Comparison of ENCODE assay signal across 10 cellular contexts in genomic region chr22:40182231-40182835, GRCh38. TPM values are rescaled to one million over a fixed set of nuclear protein-coding genes. Genes with fewer than 3 reads are reported as not detected.
DNase-seq lines count a peak whose midpoint lies in the region; ATAC-seq and TF ChIP-seq lines count a peak whose summit lies in the region.
"Had no signal": no experiment of that assay in that cellular context is flagged by ENCODE, and none has a peak within 500 bp of the region (broad histone marks: within the 10 kb centered on the region; RNA-seq: fewer than 3 reads in every experiment).

No MANE protein-coding gene starts in this region.

- in situ Hi-C loops in HAP-1 (cut with MboI; ENCODE audit: low sequenced_read_pairs) = loop anchor here (10.0 kb wide), 1 partner anchor 138 kb away; no protein-coding TSS in a partner anchor

- H3K27me3 ChIP-seq in A673 (replicated peaks; ENCODE audit: insufficient read depth, low read depth, low read length, poor library complexity) (no peaks in the 10 kb centered on the region), HAP-1 (ENCODE audit: low read depth) (no peaks in the 10 kb centered on the region), muscle layer of duodenum (ENCODE audit: low read depth, low read length) (no peaks in the 10 kb centered on the region), BE2C (no peaks in the 10 kb centered on the region)

- DNase-seq in A673 (ENCODE audit: low spot score) (no peak), HAP-1 (ENCODE audit: low spot score in 2 of 2) (peak; percentile 27 to 54), cortex of kidney (lab: John Stamatoyannopoulos, UW) (no peak), BE2C (no peak)
- no peak for DNase-seq in effector CD8-positive, alpha-beta T cell (lab: John Stamatoyannopoulos, UW)
- DNase-seq: DND-41, NCI-H146 had no signal

- H3K9me3 Mint-ChIP-seq in brain = peaks cover 0 to 9% (median 3%) of the 10 kb centered on the region in 5 experiments

- H3K9me3 ChIP-seq in A673 (ENCODE audit: low read depth, low read length, poor library complexity, severe bottlenecking) (no peaks in the 10 kb centered on the region), HAP-1 (no peaks in the 10 kb centered on the region), muscle layer of duodenum (ENCODE audit: control insufficient read depth in 1 of 2, low read length in 2 of 2) (no peaks in the 10 kb centered on the region), BE2C (no peaks in the 10 kb centered on the region)

- peak overlapping the region; percentile 42 to 90 (median 68) for H3K4me3 Mint-ChIP-seq in brain

- H3K4me3 ChIP-seq in A673 (ENCODE audit: low read depth, low read length, poor library complexity, severe bottlenecking) (peak overlapping the region; percentile 9), HAP-1 (no peak overlapping the region), muscle layer of duodenum (ENCODE audit: low read depth in 1 of 2, low read length in 2 of 2) (no peak overlapping the region), BE2C (ENCODE audit: low read depth, low read length) (no peak overlapping the region)

- H3K27ac ChIP-seq in A673 (ENCODE audit: low read depth, low read length, poor library complexity, severe bottlenecking) (peak overlapping the region; percentile 73), muscle layer of duodenum (ENCODE audit: low read length) (peak overlapping the region; percentile 39)

- POLR2A ChIA-PET in A673 (lab: Charles Lee; ENCODE audit: low non-redundant PET) = no interaction called here

- H3K27ac Mint-ChIP-seq in brain = peak overlapping the region in 4 of 5 experiments; percentile 38 to 96 (median 84)

- peaks cover 76% of the 10 kb centered on the region for H3K4me1 Mint-ChIP-seq in brain

- intact Hi-C loops in A673 (cut with micrococcal nuclease; ENCODE audit: unreplicated experiment) = no loop called here

- ATAC-seq in GM18867 (IDR thresholded peaks at IDR 0.05; ENCODE audit: unreplicated experiment) = no peak

- BruUV-seq in A673 (replicated peaks; lab: Mats Ljungman, UMichigan) = no TSS peak

- peaks cover 29% of the 10 kb centered on the region for H3K4me1 ChIP-seq in A673 (ENCODE audit: insufficient read depth, low read length, poor library complexity, severe bottlenecking)
- peaks cover 39% of the 10 kb centered on the region for H3K4me1 ChIP-seq in HAP-1
- peaks cover 30 to 48% of the 10 kb centered on the region in 2 donors for H3K4me1 ChIP-seq in muscle layer of duodenum (ENCODE audit: control insufficient read depth in 1 of 2, insufficient read depth in 2 of 2, low read length in 2 of 2)
- H3K4me1 ChIP-seq in BE2C = peaks cover 26% of the 10 kb centered on the region

- no peak for TF ChIP-seq CTCF in A673 (conservative IDR thresholded peaks at IDR 0.05; ENCODE audit: low read depth, low read length)
- TF ChIP-seq CTCF in brain (conservative IDR thresholded peaks at IDR 0.05) = no peak
- TF ChIP-seq CTCF in BE2C (IDR thresholded peaks at IDR 0.05; ENCODE audit: low read depth, low read length) = no peak

- peaks cover 10% of the 10 kb centered on the region for H3K27me3 Mint-ChIP-seq in brain

- CTCF ChIA-PET in A673 (lab: Charles Lee) = no interaction called here

- H3K36me3 ChIP-seq in A673 (ENCODE audit: insufficient read depth, low read length, poor library complexity, severe bottlenecking) (no peaks in the 10 kb centered on the region), HAP-1 (replicated peaks) (no peaks in the 10 kb centered on the region), muscle layer of duodenum (ENCODE audit: control insufficient read depth in 1 of 2, insufficient read depth in 2 of 2, low read length in 2 of 2) (no peaks in the 10 kb centered on the region), BE2C (no peaks in the 10 kb centered on the region; the same call in 1 of the 2 replicates)

- H3K36me3 Mint-ChIP-seq in brain = peaks cover 21% of the 10 kb centered on the region

RNA-seq across cellular contexts. Expression of gene TNRC6B, which starts 4.6 kb away (rescaled TPM):
- 52.2 and 56.6 TPM in 2 replicates for total RNA-seq in A673 (2021)
- 5.8 TPM for polyA plus RNA-seq in brain (ENCODE audit: insufficient read depth, low read depth, low replicate concordance)
- polyA plus RNA-seq in BE2C (2012; ENCODE audit: insufficient read depth, insufficient read length, low read depth) = 3.9 TPM

Comparison
In these comparisons a context has a peak if more than half of its experiments do, and no peak if none do; other contexts are left out.
1. DNase-seq: peak in HAP-1 (2 of 2); none in A673 (single experiment), cortex of kidney (single experiment), BE2C (single experiment) and effector CD8-positive, alpha-beta T cell (single experiment).